In the genomic region with DNA sequence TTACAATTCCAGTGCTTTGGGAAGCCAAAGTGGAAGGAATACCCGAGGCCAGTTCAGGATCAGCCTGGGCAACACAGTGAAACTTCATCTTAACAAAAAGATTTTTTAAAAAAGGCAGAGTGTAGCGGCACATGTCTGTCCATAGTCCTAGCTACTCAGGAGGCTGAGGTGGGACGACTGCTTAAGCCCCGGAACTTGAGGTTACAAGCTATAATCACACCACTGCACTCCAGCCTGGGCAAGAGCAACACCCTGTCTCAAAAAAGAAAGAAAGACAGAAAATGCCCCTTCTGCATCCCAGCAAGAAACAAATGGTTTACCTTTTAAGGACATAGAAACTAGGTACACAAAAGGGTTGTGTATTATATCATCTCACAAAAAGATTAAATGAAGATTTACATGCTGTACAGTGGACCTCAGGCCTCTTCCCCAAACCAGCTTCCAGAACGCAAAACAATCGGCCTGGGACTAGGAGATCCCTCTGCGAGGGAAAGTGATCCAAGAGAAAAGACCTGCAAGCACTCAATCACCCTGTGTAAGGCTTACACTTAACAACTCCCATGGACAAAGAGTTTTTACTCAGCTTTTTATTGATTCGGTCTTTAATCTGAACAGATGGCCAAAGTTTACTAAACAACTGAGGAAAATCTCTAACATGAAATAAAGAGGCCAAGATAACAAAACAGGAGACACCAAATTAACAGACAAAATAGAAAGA, we compare ENCODE assay signal across 19 cellular contexts. TPM values are rescaled to one million over a fixed set of nuclear protein-coding genes. Genes with fewer than 3 reads are reported as not detected.
DNase-seq lines count a peak whose midpoint lies in the region; ATAC-seq, FAIRE-seq and TF ChIP-seq lines count a peak whose summit lies in the region.
"Had no signal": no experiment of that assay in that cellular context is flagged by ENCODE, and none has a peak within 500 bp of the region (broad histone marks: within the 10 kb centered on the region; RNA-seq: fewer than 3 reads in every experiment).

No MANE protein-coding gene starts in this region.

- no peaks in the 10 kb centered on the region for H4K20me1 ChIP-seq in OCI-LY7 (ENCODE audit: insufficient read depth, low read length)

- POLR2A ChIA-PET in OCI-LY7 (lab: Charles Lee), result interaction anchor here (0.5 to 1.2 kb wide), 4 partner anchors 9 to 173 kb away, joined by 3 to 5 read pairs (median 4); no protein-coding TSS in a partner anchor

- DNase-seq in NCI-H446 (lab: John Stamatoyannopoulos, UW) (peak; percentile 31 to 35), NCI-H446 treated with DMSO at 0.1 percent for 48 hours (lab: John Stamatoyannopoulos, UW) (no peak), OCI-LY7 (ENCODE audit: low spot score) (no peak), fibroblast of villous mesenchyme (ENCODE audit: low read depth) (peak; percentile 24), prostate gland (ENCODE audit: low spot score) (no peak), NCI-H2171 treated with DMSO at 0.1 percent for 48 hours (lab: John Stamatoyannopoulos, UW) (no peak), RCC 7860 (ENCODE audit: low spot score) (no peak)
- DNase-seq: 8988T; activated CD8-positive, alpha-beta memory T cell treated with anti-CD3 and anti-CD28 coated beads, Interleukin-2, amount 10 ng/mL, durations not matched to agents 7 days and 5 days; activated effector memory CD4-positive, alpha-beta T cell treated with Interleukin-2 at 50 U/mL for 16 hours; central memory CD4-positive, alpha-beta T cell; COR-L47; MM.1S; NCI-H1694; ovary; trophoblast cell had no signal

- TF ChIP-seq CTCF in OCI-LY7 (conservative IDR thresholded peaks at IDR 0.05; ENCODE audit: low read length) (no peak), fibroblast of villous mesenchyme (IDR thresholded peaks at IDR 0.05; ENCODE audit: insufficient read depth, low read depth, low read length) (no peak), prostate gland (IDR thresholded peaks at IDR 0.05) (no peak)

- no peak for TF ChIP-seq POLR2A in prostate gland (IDR thresholded peaks at IDR 0.05)

- no peak for FAIRE-seq in RCC 7860 (lab: Jason Lieb, UNC)

- no peaks in the 10 kb centered on the region for H3K9me2 ChIP-seq in OCI-LY7 (ENCODE audit: insufficient read depth, low read length)

- intact Hi-C loops in OCI-LY7 (cut with micrococcal nuclease; ENCODE audit: unreplicated experiment) (loop anchor here (2.0 to 5.0 kb wide), 3 partner anchors 83 to 166 kb away; no protein-coding TSS in a partner anchor), prostate gland (cut with DNase I) (loop anchor here (2.0 kb wide), 1 partner anchor 153 kb away; no protein-coding TSS in a partner anchor)

- H2AFZ ChIP-seq in OCI-LY7 (ENCODE audit: low read length), result no peak overlapping the region

- no peak overlapping the region for H3K4me3 ChIP-seq in OCI-LY7 (ENCODE audit: low read depth, low read length, poor library complexity, severe bottlenecking)
- no peak overlapping the region for H3K4me3 ChIP-seq in fibroblast of villous mesenchyme (ENCODE audit: low read depth, low read length)
- H3K4me3 ChIP-seq in prostate gland, result no peak overlapping the region
- H3K4me3 ChIP-seq: esophagus muscularis mucosa, ovary had no signal

- no peaks in the 10 kb centered on the region for H3K27me3 ChIP-seq in prostate gland (replicated peaks; ENCODE audit: insufficient read depth)
- H3K27me3 ChIP-seq: esophagus muscularis mucosa, ovary had no signal

- H3K36me3 ChIP-seq in OCI-LY7 (ENCODE audit: insufficient read depth, low read length) (peaks cover 14% of the 10 kb centered on the region), prostate gland (no peaks in the 10 kb centered on the region)
- H3K36me3 ChIP-seq: esophagus muscularis mucosa, ovary had no signal

- WGBS in prostate gland, result 71% methylated on average over 8 of the region's 8 CpGs

- ATAC-seq in HG02884 (IDR thresholded peaks at IDR 0.05; ENCODE audit: unreplicated experiment), result no peak
- ATAC-seq: activated CD8-positive, alpha-beta memory T cell treated with anti-CD3 and anti-CD28 coated beads, Interleukin-2, amount 10 ng/mL, durations not matched to agents 7 days and 5 days; sciatic nerve had no signal

- peaks cover 90% of the 10 kb centered on the region for H3K79me2 ChIP-seq in OCI-LY7 (ENCODE audit: insufficient read depth, low read depth, low read length)

- CTCF ChIA-PET in OCI-LY7 (lab: Charles Lee; ENCODE audit: unreplicated experiment), result no interaction called here

- no TSS peak for BruUV-seq in OCI-LY7 (replicated peaks; lab: Mats Ljungman, UMichigan)

- H3K4me2 ChIP-seq in OCI-LY7 (ENCODE audit: low read length), result peak overlapping the region; percentile 22; the same call in 1 of the 2 replicates

- no peaks in the 10 kb centered on the region for H3K9me3 ChIP-seq in OCI-LY7 (ENCODE audit: low read length)
- H3K9me3 ChIP-seq in prostate gland, result no peaks in the 10 kb centered on the region
- H3K9me3 ChIP-seq: esophagus muscularis mucosa, ovary had no signal

- H3K27ac ChIP-seq in OCI-LY7 (ENCODE audit: low read depth, low read length, poor library complexity, severe bottlenecking) (peak overlapping the region; percentile 29), prostate gland (peak overlapping the region; percentile 44 to 50)
- H3K27ac ChIP-seq: esophagus muscularis mucosa, ovary had no signal

- H3K4me1 ChIP-seq in OCI-LY7 (ENCODE audit: insufficient read depth, low read length, poor library complexity, severe bottlenecking) (peaks cover 39% of the 10 kb centered on the region), prostate gland (replicated peaks) (no peaks in the 10 kb centered on the region)

RNA-seq across cellular contexts. Expression of a gene that starts 21.2 kb away (rescaled TPM):
- 169 and 201 TPM in 2 replicates for total RNA-seq in OCI-LY7 (2014; rRNA removed; shearing (Covaris generic))
- total RNA-seq in OCI-LY7 (2022) (99.9 and 147 TPM in 2 replicates), fibroblast of villous mesenchyme (43.5 and 93.7 TPM in 2 replicates), prostate gland (100 to 1,000 TPM; 102 to 128 TPM)

Comparison
In these comparisons a context has a peak if more than half of its experiments do, and no peak if none do; other contexts are left out.
1. DNase-seq: peak in NCI-H446 (2 of 2) and fibroblast of villous mesenchyme (single experiment); none in NCI-H446 treated with DMSO at 0.1 percent for 48 hours (single experiment), OCI-LY7 (single experiment), prostate gland (single experiment), NCI-H2171 treated with DMSO at 0.1 percent for 48 hours (single experiment) and RCC 7860 (single experiment).